Comparison of ENCODE assay signal across 8 cellular contexts in the genomic region with DNA sequence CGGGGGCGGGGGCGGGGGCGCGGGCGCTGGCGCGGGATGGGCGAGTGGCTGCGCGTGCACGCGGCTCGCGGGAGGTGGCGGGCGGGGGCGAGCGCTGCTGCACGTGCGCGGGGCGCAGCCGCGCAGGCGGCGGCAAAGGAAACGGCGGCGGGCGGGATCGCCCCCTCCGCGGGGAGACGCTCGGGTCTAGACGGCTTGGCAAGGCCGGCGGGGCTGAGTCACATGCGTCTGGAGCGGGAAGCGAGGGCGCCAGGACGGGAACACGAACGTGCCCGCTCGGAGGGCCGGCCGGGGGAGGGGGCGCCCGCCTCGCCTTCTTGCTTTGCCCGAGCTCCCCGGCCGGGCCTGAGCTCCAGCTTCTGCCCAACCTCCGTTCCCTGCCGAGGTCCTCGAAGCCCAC. TPM values are rescaled to one million over a fixed set of nuclear protein-coding genes. Genes with fewer than 3 reads are reported as not detected.
DNase-seq lines count a peak whose midpoint lies in the region; ATAC-seq, FAIRE-seq and TF ChIP-seq lines count a peak whose summit lies in the region.

No MANE protein-coding gene starts in this region.

- intact Hi-C loops in posterior vena cava (cut with DNase I): loop anchor here in 1 of 2 donors (5.0 kb wide), 1 partner anchor 33 kb away; no protein-coding TSS in a partner anchor

- no peak for FAIRE-seq in GM12891 (lab: Jason Lieb, UNC)

- DNase-seq in HEK293T (ENCODE audit: extremely low spot score): no peak
- DNase-seq in activated CD4-positive, alpha-beta T cell treated with anti-CD3 and anti-CD28 coated beads, Interleukin-2, amount 50 U/mL, for 48 hours: peak; percentile 21 to 32
- DNase-seq in epithelial cell of esophagus (ENCODE audit: low read depth): peak; percentile 36
- peak; percentile 94 for DNase-seq in posterior vena cava (ENCODE audit: low spot score)
- no peak for DNase-seq in GM12891 (ENCODE audit: insufficient read length, low spot score)

- H3K4me3 ChIP-seq in epithelial cell of esophagus (ENCODE audit: low read length): peak overlapping the region; percentile 5

- no peak for ATAC-seq in GM21825 (IDR thresholded peaks at IDR 0.05; ENCODE audit: unreplicated experiment)
- ATAC-seq in HG02970 (IDR thresholded peaks at IDR 0.05; ENCODE audit: low FRiP score, unreplicated experiment): no peak
- no peak for ATAC-seq in HG02588 (IDR thresholded peaks at IDR 0.05; ENCODE audit: unreplicated experiment)

- TF ChIP-seq CTCF in epithelial cell of esophagus (IDR thresholded peaks at IDR 0.05; ENCODE audit: insufficient read depth, low read depth, low read length, missing control alignments): no peak

- TF ChIP-seq POLR2A in GM12891 (IDR thresholded peaks at IDR 0.05; ENCODE audit: low read depth, low read length): no peak

- POLR2A ChIA-PET in HEK293T (lab: Yijun Ruan, JAX): no interaction called here

- CTCF ChIA-PET in HEK293T (lab: Yijun Ruan, JAX): no interaction called here

TF ChIP-seq in HEK293T, 16 proteins besides CTCF, POLR2A, EP300 and RAD21:
- peak; percentile 62 for TF ChIP-seq L3MBTL2 (conservative IDR thresholded peaks at IDR 0.05)
- no peak for TF ChIP-seq HDGF (IDR thresholded peaks at IDR 0.05; ENCODE audit: borderline replicate concordance)

TF ChIP-seq in GM12891, 5 proteins besides CTCF, POLR2A, EP300 and RAD21:
- TF ChIP-seq SPI1 (IDR thresholded peaks at IDR 0.05; ENCODE audit: low read depth, low read length) (no peak), POU2F2 (IDR thresholded peaks at IDR 0.05; ENCODE audit: low read depth, low read length) (no peak), POLR2AphosphoS5 (IDR thresholded peaks at IDR 0.05; ENCODE audit: low read depth, low read length) (no peak), PAX5 (IDR thresholded peaks at IDR 0.05; ENCODE audit: insufficient read depth, low read length, severe bottlenecking) (no peak), TAF1 (IDR thresholded peaks at IDR 0.05; ENCODE audit: low read depth, low read length) (no peak)
TF ChIP-seq in GM12891: peak in this region for 0.

RNA-seq across cellular contexts. Expression of a gene that starts 4.3 kb away (rescaled TPM):
- 10 to 100 TPM; 23.5 to 30.1 TPM for total RNA-seq in posterior vena cava
- polyA plus RNA-seq in GM12891 (2012; ENCODE audit: low read depth, missing spikeins): 25.2 TPM

RNA-seq across cellular contexts. Expression of a gene that starts 20.1 kb away (rescaled TPM):
- 100 to 1,000 TPM; 392 to 743 TPM for total RNA-seq in posterior vena cava
- polyA plus RNA-seq in GM12891 (2012; ENCODE audit: low read depth, missing spikeins): not detected

RNA-seq across cellular contexts. Expression of a gene that starts 28.9 kb away (rescaled TPM):
- total RNA-seq in posterior vena cava: 1 to 10 TPM in 1 of 2 donors, under 1 TPM in 1; 0.48 to 1.9 TPM
- polyA plus RNA-seq in GM12891 (2012; ENCODE audit: low read depth, missing spikeins): 0.33 TPM

RNA-seq across cellular contexts. Expression of a gene that starts 42.7 kb away (rescaled TPM):
- total RNA-seq in posterior vena cava: under 1 TPM in 1 of 2 donors, not detected in 1; 0.19 TPM
- 0.03 TPM for polyA plus RNA-seq in GM12891 (2012; ENCODE audit: low read depth, missing spikeins)

Comparison
In these comparisons a context has a peak if more than half of its experiments do, and no peak if none do; other contexts are left out.
1. DNase-seq: peak in activated CD4-positive, alpha-beta T cell treated with anti-CD3 and anti-CD28 coated beads, Interleukin-2, amount 50 U/mL, for 48 hours (2 of 2), epithelial cell of esophagus (single experiment) and posterior vena cava (single experiment); none in HEK293T (single experiment) and GM12891 (single experiment).